8 cellular contexts compared by ENCODE assay signal in the genomic region with DNA sequence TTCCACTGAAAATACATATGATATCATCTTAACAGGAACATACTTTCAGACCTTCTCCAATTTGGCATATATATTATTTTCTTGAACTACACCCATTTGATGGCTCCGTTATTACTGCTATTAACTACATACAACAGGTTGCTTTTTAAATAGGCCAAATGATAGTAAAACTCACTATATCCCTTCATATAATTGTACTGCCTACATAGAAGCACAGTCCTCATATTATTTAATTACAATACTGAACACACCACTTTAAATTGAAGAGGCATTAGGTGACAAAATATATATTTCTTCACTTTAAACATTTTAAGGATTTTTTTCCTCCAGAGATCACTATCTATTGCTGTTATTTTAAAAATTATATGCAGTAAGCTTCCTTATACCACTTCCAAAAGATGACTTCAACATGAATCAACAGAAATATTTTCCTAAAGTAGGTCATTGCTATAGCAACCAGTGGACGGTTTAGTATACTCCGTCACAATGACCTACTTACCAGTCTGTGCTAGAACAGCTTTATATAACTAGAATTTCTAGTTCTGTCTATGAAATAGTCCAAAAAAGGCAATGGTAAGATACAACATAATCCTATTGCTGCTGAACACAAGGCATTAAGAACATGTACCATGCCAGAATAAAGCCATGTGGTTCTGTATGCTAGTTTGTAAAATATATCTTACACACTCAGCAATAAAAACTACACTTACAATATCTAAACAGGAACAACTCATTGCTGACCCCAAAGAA. TPM values are rescaled to one million over a fixed set of nuclear protein-coding genes. Genes with fewer than 3 reads are reported as not detected.
A peak's percentile ranks its signal among the peaks of the same experiment; 100 is the strongest.
DNase-seq lines count a peak whose midpoint lies in the region; TF ChIP-seq lines count a peak whose summit lies in the region.

No MANE protein-coding gene starts in this region.

- H3K4me1 ChIP-seq in suprapubic skin (peaks cover 49% of the 10 kb centered on the region), endodermal cell (ENCODE audit: control insufficient read depth, insufficient read depth, low read length) (peaks cover 3% of the 10 kb centered on the region)

- no peaks in the 10 kb centered on the region for H3K9me3 Mint-ChIP-seq in endodermal cell

- no peaks in the 10 kb centered on the region for H3K36me3 ChIP-seq in suprapubic skin
- no peaks in the 10 kb centered on the region for H3K36me3 ChIP-seq in endodermal cell (ENCODE audit: control insufficient read depth, insufficient read depth, low read length)

- H3K27me3 Mint-ChIP-seq in endodermal cell (ENCODE audit: insufficient read depth), result no peaks in the 10 kb centered on the region

- no peak overlapping the region for H3K27ac Mint-ChIP-seq in endodermal cell

- DNase-seq in ELR (ENCODE audit: low read depth) (peak; percentile 92), NCI-H2227 (lab: John Stamatoyannopoulos, UW; ENCODE audit: unreplicated experiment) (peak; percentile 63), left kidney (ENCODE audit: low read depth, low spot score) (peak; percentile 69), suprapubic skin (ENCODE audit: low spot score in 2 of 2) (no peak), islet precursor cell (no peak), endodermal cell (no peak)
- DNase-seq in central memory CD4-positive, alpha-beta T cell, result peak; percentile 86
- no peak for DNase-seq in activated CD4-positive, CD25-positive, alpha-beta regulatory T cell treated with anti-CD3 and anti-CD28 coated beads, Interleukin-2, amount 50 U/mL, for 72 hours

- 4% methylated on average over 3 of the region's 3 CpGs for WGBS in suprapubic skin
- WGBS in endodermal cell (ENCODE audit: insufficient coverage in 1 of 2, insufficient read length in 1 of 2), 2 experiments, result 93 to 100% methylated on average over 1 to 3 of the region's 3 CpGs

- TF ChIP-seq POLR2A in suprapubic skin (IDR thresholded peaks at IDR 0.05), result peak in 1 of 2 donors; percentile 51

- H3K27me3 ChIP-seq in suprapubic skin (no peaks in the 10 kb centered on the region), endodermal cell (ENCODE audit: control insufficient read depth, insufficient read depth, low read length, poor library complexity, severe bottlenecking) (no peaks in the 10 kb centered on the region)

- H3K9me3 ChIP-seq in suprapubic skin (no peaks in the 10 kb centered on the region), endodermal cell (ENCODE audit: control insufficient read depth, low read length) (no peaks in the 10 kb centered on the region)

- TF ChIP-seq CTCF in suprapubic skin (IDR thresholded peaks at IDR 0.05) (no peak), endodermal cell (conservative IDR thresholded peaks at IDR 0.05) (no peak)

- H3K4me3 ChIP-seq in suprapubic skin (no peak overlapping the region), endodermal cell (ENCODE audit: low read length) (no peak overlapping the region)

- H3K4me3 Mint-ChIP-seq in endodermal cell, result no peak overlapping the region

- H3K27ac ChIP-seq in suprapubic skin, result peak overlapping the region; percentile 89
- no peak overlapping the region for H3K27ac ChIP-seq in endodermal cell (ENCODE audit: low read depth, low read length)

- peak; percentile 75 for TF ChIP-seq EP300 in suprapubic skin (IDR thresholded peaks at IDR 0.05)

- no peak overlapping the region for H3K9ac ChIP-seq in endodermal cell (ENCODE audit: extremely low read depth, low read length, poor library complexity, severe bottlenecking)

- peaks cover 27% of the 10 kb centered on the region for H3K4me1 Mint-ChIP-seq in endodermal cell

- H3K36me3 Mint-ChIP-seq in endodermal cell (ENCODE audit: low read depth), result no peaks in the 10 kb centered on the region

RNA-seq across cellular contexts. Expression of a gene that starts 40.5 kb away (rescaled TPM):
- total RNA-seq in suprapubic skin, result 10 to 100 TPM in 3 of 4 donors, 1 to 10 TPM in 1; 9.4 to 20.7 (median 16.3) TPM
- 10 to 100 TPM; 12.0 to 12.5 TPM for total RNA-seq in endodermal cell
- 14.5 TPM for polyA plus RNA-seq in endodermal cell (2013, experiment 1 of 2)
- polyA plus RNA-seq in endodermal cell (2013, experiment 2 of 2), result 16.1 TPM

Comparison
In these comparisons a context has a peak if more than half of its experiments do, and no peak if none do; other contexts are left out.
1. DNase-seq: peak in ELR (single experiment), NCI-H2227 (single experiment), central memory CD4-positive, alpha-beta T cell (single experiment) and left kidney (single experiment); none in suprapubic skin (0 of 2), islet precursor cell (single experiment), endodermal cell (single experiment) and activated CD4-positive, CD25-positive, alpha-beta regulatory T cell treated with anti-CD3 and anti-CD28 coated beads, Interleukin-2, amount 50 U/mL, for 72 hours (single experiment).